8 cellular contexts compared by ENCODE assay signal in the genomic region with DNA sequence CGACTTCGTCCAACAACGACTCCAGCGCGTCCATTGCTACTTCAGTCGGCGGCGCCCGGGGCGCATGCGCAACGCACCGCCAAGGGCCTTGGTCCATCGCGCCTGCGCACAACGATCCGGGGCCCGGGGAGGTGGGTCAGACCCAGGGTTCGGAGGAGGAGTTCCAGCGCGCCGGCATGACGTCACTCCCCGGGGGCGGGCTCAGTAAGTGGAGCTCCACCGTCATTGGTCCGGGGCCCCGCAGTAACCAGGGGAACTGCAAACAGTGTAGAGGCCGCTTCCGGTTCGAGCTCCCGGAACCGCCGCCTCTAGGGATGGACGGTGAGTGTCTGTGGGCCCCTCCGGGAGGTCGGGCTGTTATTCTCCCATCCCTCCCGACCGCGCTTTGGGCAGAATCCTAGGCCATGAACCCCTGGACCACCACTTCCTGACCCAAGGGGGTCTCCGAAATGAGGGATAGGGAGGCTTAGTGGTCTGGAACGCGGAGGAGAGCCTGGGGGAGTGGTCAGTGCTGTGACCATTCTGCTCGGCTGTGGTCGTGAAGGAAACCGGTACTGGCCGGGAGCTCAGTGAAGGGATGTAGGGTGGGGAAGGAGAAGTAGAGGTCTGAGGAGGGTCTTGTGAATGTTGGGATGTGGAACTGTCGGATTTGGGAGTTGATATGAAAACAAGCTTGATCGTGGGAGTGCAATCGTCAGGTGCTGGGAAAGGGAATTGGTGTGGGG. TPM values are rescaled to one million over a fixed set of nuclear protein-coding genes. Genes with fewer than 3 reads are reported as not detected.
DNase-seq lines count a peak whose midpoint lies in the region; ATAC-seq and TF ChIP-seq lines count a peak whose summit lies in the region.

A gene with protein sequence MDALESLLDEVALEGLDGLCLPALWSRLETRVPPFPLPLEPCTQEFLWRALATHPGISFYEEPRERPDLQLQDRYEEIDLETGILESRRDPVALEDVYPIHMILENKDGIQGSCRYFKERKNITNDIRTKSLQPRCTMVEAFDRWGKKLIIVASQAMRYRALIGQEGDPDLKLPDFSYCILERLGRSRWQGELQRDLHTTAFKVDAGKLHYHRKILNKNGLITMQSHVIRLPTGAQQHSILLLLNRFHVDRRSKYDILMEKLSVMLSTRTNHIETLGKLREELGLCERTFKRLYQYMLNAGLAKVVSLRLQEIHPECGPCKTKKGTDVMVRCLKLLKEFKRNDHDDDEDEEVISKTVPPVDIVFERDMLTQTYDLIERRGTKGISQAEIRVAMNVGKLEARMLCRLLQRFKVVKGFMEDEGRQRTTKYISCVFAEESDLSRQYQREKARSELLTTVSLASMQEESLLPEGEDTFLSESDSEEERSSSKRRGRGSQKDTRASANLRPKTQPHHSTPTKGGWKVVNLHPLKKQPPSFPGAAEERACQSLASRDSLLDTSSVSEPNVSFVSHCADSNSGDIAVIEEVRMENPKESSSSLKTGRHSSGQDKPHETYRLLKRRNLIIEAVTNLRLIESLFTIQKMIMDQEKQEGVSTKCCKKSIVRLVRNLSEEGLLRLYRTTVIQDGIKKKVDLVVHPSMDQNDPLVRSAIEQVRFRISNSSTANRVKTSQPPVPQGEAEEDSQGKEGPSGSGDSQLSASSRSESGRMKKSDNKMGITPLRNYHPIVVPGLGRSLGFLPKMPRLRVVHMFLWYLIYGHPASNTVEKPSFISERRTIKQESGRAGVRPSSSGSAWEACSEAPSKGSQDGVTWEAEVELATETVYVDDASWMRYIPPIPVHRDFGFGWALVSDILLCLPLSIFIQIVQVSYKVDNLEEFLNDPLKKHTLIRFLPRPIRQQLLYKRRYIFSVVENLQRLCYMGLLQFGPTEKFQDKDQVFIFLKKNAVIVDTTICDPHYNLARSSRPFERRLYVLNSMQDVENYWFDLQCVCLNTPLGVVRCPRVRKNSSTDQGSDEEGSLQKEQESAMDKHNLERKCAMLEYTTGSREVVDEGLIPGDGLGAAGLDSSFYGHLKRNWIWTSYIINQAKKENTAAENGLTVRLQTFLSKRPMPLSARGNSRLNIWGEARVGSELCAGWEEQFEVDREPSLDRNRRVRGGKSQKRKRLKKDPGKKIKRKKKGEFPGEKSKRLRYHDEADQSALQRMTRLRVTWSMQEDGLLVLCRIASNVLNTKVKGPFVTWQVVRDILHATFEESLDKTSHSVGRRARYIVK (N-terminal part only) (minus strand): TSS at position 57 of the 725 bp plus-strand sequence. CDS start 23 bp downstream, at position 34.
KATNIP (plus strand) TSS at position 288 of the 725 bp plus-strand sequence; CDS start at position 315, 27 bp downstream.

- peak; percentile 98 for ATAC-seq in HG02678 (IDR thresholded peaks at IDR 0.05; ENCODE audit: unreplicated experiment)
- ATAC-seq in activated naive CD8-positive, alpha-beta T cell treated with anti-CD3 and anti-CD28 coated beads, Interleukin-2, amount 10 ng/mL, durations not matched to agents 7 days and 5 days (ENCODE audit: low read depth): peak; percentile 95
- peak; percentile 99 for ATAC-seq in Right ventricle myocardium inferior

- no peaks in the 10 kb centered on the region for H3K27me3 ChIP-seq in SU-DHL-6 (ENCODE audit: low read length)
- no peaks in the 10 kb centered on the region for H3K27me3 ChIP-seq in parathyroid adenoma (ENCODE audit: control insufficient read depth, insufficient read depth, low read length)
- no peaks in the 10 kb centered on the region for H3K27me3 ChIP-seq in tibial nerve

- H3K79me2 ChIP-seq in SU-DHL-6 (ENCODE audit: insufficient read depth, low read length) (peaks cover 17% of the 10 kb centered on the region), parathyroid adenoma (peaks cover 31% of the 10 kb centered on the region)

- TF ChIP-seq CTCF in SU-DHL-6 (IDR thresholded peaks at IDR 0.05; ENCODE audit: insufficient read depth, low read length, poor library complexity, severe bottlenecking): no peak
- TF ChIP-seq CTCF in parathyroid adenoma (IDR thresholded peaks at IDR 0.05): no peak
- TF ChIP-seq CTCF in tibial nerve (IDR thresholded peaks at IDR 0.05): peak in 1 of 5 experiments; percentile 23

- 1% methylated on average over 37 to 41 of the region's 51 CpGs for WGBS in tibial nerve, 2 donors

- peak within 1 kb of the TSS; percentile 98 for H3K4me3 ChIP-seq in SU-DHL-6 (ENCODE audit: insufficient read depth, low read length, poor library complexity, severe bottlenecking)
- peak within 1 kb of the TSS; percentile 92 for H3K4me3 ChIP-seq in parathyroid adenoma (ENCODE audit: low read depth, low read length)
- H3K4me3 ChIP-seq in tibial nerve: peak within 1 kb of the TSS; percentile 74 to 88 (median 86)

- intact Hi-C loops in Right ventricle myocardium inferior (cut with DNase I): loop anchor here (5.0 kb wide), 1 partner anchor 33 kb away; no protein-coding TSS in a partner anchor

- TF ChIP-seq EP300 in tibial nerve (IDR thresholded peaks at IDR 0.05): peak; percentile 86 to 90

- H3K36me3 ChIP-seq in SU-DHL-6 (ENCODE audit: low read length) (no peaks in the 10 kb centered on the region), parathyroid adenoma (ENCODE audit: control insufficient read depth, insufficient read depth, low read length) (no peaks in the 10 kb centered on the region), tibial nerve (peaks cover 0 to 11% (median 0%) of the 10 kb centered on the region in 3 donors)

- H3K4me2 ChIP-seq in SU-DHL-6 (ENCODE audit: low read depth, low read length, poor library complexity, severe bottlenecking) (peak within 1 kb of the TSS; percentile 97), parathyroid adenoma (ENCODE audit: low read length) (peak within 1 kb of the TSS; percentile 80)

- H4K20me1 ChIP-seq in SU-DHL-6 (ENCODE audit: low read depth, low read length): no peaks in the 10 kb centered on the region

- H3K4me1 Mint-ChIP-seq in activated naive CD8-positive, alpha-beta T cell treated with anti-CD3 and anti-CD28 coated beads, Interleukin-2, amount 10 ng/mL, durations not matched to agents 7 days and 5 days: peaks cover 23% of the 10 kb centered on the region

- peaks cover 4% of the 10 kb centered on the region for H3K36me3 Mint-ChIP-seq in activated naive CD8-positive, alpha-beta T cell treated with anti-CD3 and anti-CD28 coated beads, Interleukin-2, amount 10 ng/mL, durations not matched to agents 7 days and 5 days

- H3K27ac Mint-ChIP-seq in activated naive CD8-positive, alpha-beta T cell treated with anti-CD3 and anti-CD28 coated beads, Interleukin-2, amount 10 ng/mL, durations not matched to agents 7 days and 5 days: peak within 1 kb of the TSS; percentile 83

- no peak within 1 kb of the TSS for H3K27ac ChIP-seq in SU-DHL-6 (ENCODE audit: low read depth, low read length)
- H3K27ac ChIP-seq in parathyroid adenoma: peak within 1 kb of the TSS; percentile 78
- peak within 1 kb of the TSS; percentile 32 to 86 (median 83) for H3K27ac ChIP-seq in tibial nerve

- TF ChIP-seq POLR2A in GM10847 (IDR thresholded peaks at IDR 0.05; ENCODE audit: extremely low read depth, insufficient read length) (peak; percentile 73), tibial nerve (IDR thresholded peaks at IDR 0.05) (peak; percentile 53 to 70)

- no peaks in the 10 kb centered on the region for H3K9me3 Mint-ChIP-seq in activated naive CD8-positive, alpha-beta T cell treated with anti-CD3 and anti-CD28 coated beads, Interleukin-2, amount 10 ng/mL, durations not matched to agents 7 days and 5 days

- no peaks in the 10 kb centered on the region for H3K9me3 ChIP-seq in SU-DHL-6 (ENCODE audit: insufficient read depth, low read length)
- no peaks in the 10 kb centered on the region for H3K9me3 ChIP-seq in parathyroid adenoma (ENCODE audit: control insufficient read depth, low read length)
- H3K9me3 ChIP-seq in tibial nerve: no peaks in the 10 kb centered on the region

- H3K9ac ChIP-seq in SU-DHL-6 (ENCODE audit: low read length): peak within 1 kb of the TSS; percentile 83
- peak within 1 kb of the TSS; percentile 70 for H3K9ac ChIP-seq in parathyroid adenoma

- no peaks in the 10 kb centered on the region for H3F3A ChIP-seq in SU-DHL-6 (ENCODE audit: insufficient read depth)

- peak within 1 kb of the TSS; percentile 87 for H2AFZ ChIP-seq in SU-DHL-6 (ENCODE audit: low read depth, low read length, severe bottlenecking)
- peak within 1 kb of the TSS; percentile 93 for H2AFZ ChIP-seq in parathyroid adenoma

- H3K9me2 ChIP-seq in SU-DHL-6 (replicated peaks; ENCODE audit: insufficient read depth, low read length): no peaks in the 10 kb centered on the region

- H3K4me3 Mint-ChIP-seq in activated naive CD8-positive, alpha-beta T cell treated with anti-CD3 and anti-CD28 coated beads, Interleukin-2, amount 10 ng/mL, durations not matched to agents 7 days and 5 days: peak within 1 kb of the TSS; percentile 92

- DNase-seq in NCI-H128 (lab: John Stamatoyannopoulos, UW; ENCODE audit: unreplicated experiment) (peak; percentile 87), Right ventricle myocardium inferior (ENCODE audit: missing footprints) (peak; percentile 100), tibial nerve (ENCODE audit: low spot score in 2 of 2) (peak; percentile 100)
- peak; percentile 100 for DNase-seq in activated naive CD8-positive, alpha-beta T cell treated with anti-CD3 and anti-CD28 coated beads, Interleukin-2, amount 10 ng/mL, durations not matched to agents 7 days and 5 days

- POLR2A ChIA-PET in activated naive CD8-positive, alpha-beta T cell treated with anti-CD3 and anti-CD28 coated beads, Interleukin-2, amount 10 ng/mL, durations not matched to agents 7 days and 5 days (lab: Charles Lee): interaction anchor here (0.5 to 1.8 kb wide), 10 partner anchors 9 to 440 kb away, joined by 3 to 8 read pairs (median 4); no protein-coding TSS in a partner anchor

- H3K4me1 ChIP-seq in parathyroid adenoma: peaks cover 10% of the 10 kb centered on the region
- peaks cover 0 to 40% (median 27%) of the 10 kb centered on the region in 4 donors for H3K4me1 ChIP-seq in tibial nerve

- H3K27me3 Mint-ChIP-seq in activated naive CD8-positive, alpha-beta T cell treated with anti-CD3 and anti-CD28 coated beads, Interleukin-2, amount 10 ng/mL, durations not matched to agents 7 days and 5 days: no peaks in the 10 kb centered on the region

RNA-seq across cellular contexts. Expression of the first gene that starts in this region (rescaled TPM):
- 10 to 100 TPM; 55.3 to 56.1 TPM for total RNA-seq in activated naive CD8-positive, alpha-beta T cell treated with anti-CD3 and anti-CD28 coated beads, Interleukin-2, amount 10 ng/mL, durations not matched to agents 7 days and 5 days
- 45.1 TPM for total RNA-seq in Right ventricle myocardium inferior
- total RNA-seq in tibial nerve: 10 to 100 TPM; 66.7 to 92.4 (median 69.9) TPM

RNA-seq across cellular contexts. Expression of gene KATNIP, which starts in this region (rescaled TPM):
- 10 to 100 TPM; 17.0 to 18.0 TPM for total RNA-seq in activated naive CD8-positive, alpha-beta T cell treated with anti-CD3 and anti-CD28 coated beads, Interleukin-2, amount 10 ng/mL, durations not matched to agents 7 days and 5 days
- total RNA-seq in Right ventricle myocardium inferior (8.0 TPM), tibial nerve (10 to 100 TPM; 21.8 to 37.3 (median 26.7) TPM)
